ENCODE assay signal across 20 cellular contexts in the genomic region with DNA sequence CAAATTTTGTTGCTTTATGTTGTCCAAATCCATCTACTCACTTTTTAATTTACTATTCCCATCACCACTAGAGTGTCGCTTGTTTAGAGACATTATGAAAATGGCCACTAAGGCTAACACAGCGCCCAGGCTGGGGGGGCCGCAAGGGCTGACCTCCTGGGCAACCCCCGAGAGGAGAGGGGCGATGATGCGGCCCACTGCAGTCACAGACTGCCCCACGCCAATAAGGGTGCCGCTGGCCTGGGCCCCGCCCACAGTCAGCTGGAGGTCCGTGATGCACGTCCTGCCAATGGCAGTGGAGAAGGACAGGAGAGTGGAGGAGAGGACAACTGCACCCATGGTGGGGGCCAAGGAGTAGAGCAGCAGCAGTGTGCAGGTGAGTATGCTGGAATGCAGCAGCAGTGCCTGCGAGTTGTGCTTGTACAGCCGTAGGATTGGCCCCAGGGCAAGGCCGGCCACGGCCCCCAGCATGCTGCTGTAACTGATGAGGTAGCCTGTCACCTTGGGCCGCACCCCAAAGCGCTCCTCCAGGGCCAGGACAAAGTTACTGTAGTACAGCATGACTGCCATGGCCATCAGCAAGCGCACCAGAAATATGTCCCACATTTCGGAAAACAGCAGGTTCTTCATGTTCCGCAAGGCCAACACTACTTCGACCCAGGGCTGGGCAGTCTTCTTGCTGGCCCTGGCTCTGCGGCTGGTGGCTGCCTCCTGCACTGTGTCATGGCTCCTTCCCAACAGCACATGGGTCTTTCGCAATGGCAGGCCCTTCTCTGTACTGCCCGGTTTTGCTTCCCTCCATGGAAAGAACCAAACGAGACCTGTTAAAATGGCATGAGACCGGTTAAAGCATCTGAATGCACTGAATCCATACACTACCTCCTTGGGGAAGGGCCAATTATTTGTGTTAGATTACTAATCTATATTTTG.
"Had no signal": no experiment of that assay in that cellular context is flagged by ENCODE, and none has a peak within 500 bp of the region (broad histone marks: within the 10 kb centered on the region; RNA-seq: fewer than 3 reads in every experiment).

No MANE protein-coding gene starts in this region.

- FAIRE-seq: kidney had no signal

- H3K27ac ChIP-seq: dorsolateral prefrontal cortex, foreskin keratinocyte, left ventricle myocardium inferior, right atrium auricular region had no signal

- H3K4me3 ChIP-seq: dorsolateral prefrontal cortex, left ventricle myocardium inferior, right atrium auricular region, skin epidermis, stomach had no signal

- H3K27me3 ChIP-seq: dorsolateral prefrontal cortex, foreskin keratinocyte, right atrium auricular region, stomach had no signal

- DNase-seq: activated B cell treated with CpG ODN at 0.5 μM for 24 hours; activated CD4-positive, alpha-beta T cell treated with anti-CD3 and anti-CD28 coated beads for 48 hours; activated CD8-positive, alpha-beta T cell treated with anti-CD3 and anti-CD28 coated beads for 36 hours; activated naive CD4-positive, alpha-beta T cell; activated naive CD8-positive, alpha-beta T cell treated with anti-CD3 and anti-CD28 coated beads for 36 hours; activated T-cell treated with anti-CD3 and anti-CD28 coated beads, Interleukin-2, amount 50 U/mL, for 1 hour; amygdala; caudate nucleus; dorsolateral prefrontal cortex; foreskin keratinocyte; glutamatergic neuron; kidney; left ventricle myocardium inferior; mammary epithelial cell; stimulated activated CD4-positive, alpha-beta T cell treated with anti-CD3 and anti-CD28 coated beads, Interleukin-15, amount 100 ng/mL, for 24 hours; stimulated activated CD4-positive, alpha-beta T cell treated with anti-CD3 and anti-CD28 coated beads, Interleukin-4, amount 100 ng/mL, for 1 hour; stomach; T-cell had no signal

- H3K4me1 ChIP-seq: left ventricle myocardium inferior, right atrium auricular region, stomach had no signal

- H3K9me3 ChIP-seq: left ventricle myocardium inferior, right atrium auricular region, stomach had no signal
